ENCODE assay signal across 13 cellular contexts in genomic region chr3:27325419-27325818, GRCh38. TPM values are rescaled to one million over a fixed set of nuclear protein-coding genes. Genes with fewer than 3 reads are reported as not detected.
DNase-seq lines count a peak whose midpoint lies in the region; ATAC-seq, FAIRE-seq and TF ChIP-seq lines count a peak whose summit lies in the region.
"Had no signal": no experiment of that assay in that cellular context is flagged by ENCODE, and none has a peak within 500 bp of the region (broad histone marks: within the 10 kb centered on the region; RNA-seq: fewer than 3 reads in every experiment).

No MANE protein-coding gene starts in this region.

- H3K9me3 Mint-ChIP-seq in activated naive CD4-positive, alpha-beta T cell treated with anti-CD3 and anti-CD28 coated beads for 36 hours = peaks cover 6% of the 10 kb centered on the region
- H3K9me3 Mint-ChIP-seq in stimulated activated naive CD8-positive, alpha-beta T cell treated with anti-CD3 and anti-CD28 coated beads, Interleukin-15, amount 100 ng/mL, for 72 hours = peaks cover 5 to 11% of the 10 kb centered on the region in 2 donors

- DNase-seq in activated naive CD4-positive, alpha-beta T cell treated with anti-CD3 and anti-CD28 coated beads for 36 hours = no peak
- no peak for DNase-seq in stimulated activated naive CD8-positive, alpha-beta T cell treated with anti-CD3 and anti-CD28 coated beads, Interleukin-15, amount 100 ng/mL, for 72 hours
- DNase-seq in GM12891 (ENCODE audit: insufficient read length, low spot score) = no peak
- DNase-seq: activated CD4-positive, alpha-beta T cell treated with anti-CD3 and anti-CD28 coated beads for 36 hours; activated naive CD4-positive, alpha-beta T cell treated with anti-CD3 and anti-CD28 coated beads, Interleukin-2, amount 50 U/mL, for 16 hours; NCI-H774; stimulated activated CD4-positive, alpha-beta T cell treated with anti-CD3 and anti-CD28 coated beads, Interleukin-4, amount 100 ng/mL, for 1 hour had no signal

- intact Hi-C loops in activated naive CD4-positive, alpha-beta T cell treated with anti-CD3 and anti-CD28 coated beads for 36 hours (cut with micrococcal nuclease) = no loop called here

- no peaks in the 10 kb centered on the region for H3K79me2 ChIP-seq in OCI-LY1 (ENCODE audit: insufficient read depth, low read length)

- H4K20me1 ChIP-seq in OCI-LY1 (ENCODE audit: insufficient read depth, low read length) = no peaks in the 10 kb centered on the region

- H3F3A ChIP-seq in OCI-LY1 (ENCODE audit: insufficient read depth, low read length) = no peaks in the 10 kb centered on the region

- FAIRE-seq in GM12891 (lab: Jason Lieb, UNC) = no peak
- FAIRE-seq: colon had no signal

- WGBS in gastroesophageal sphincter (ENCODE audit: low coverage in 1 of 2), 2 donors = no CpG with 5 or more reads among the region's 1 CpG

- H3K27me3 Mint-ChIP-seq in activated naive CD4-positive, alpha-beta T cell treated with anti-CD3 and anti-CD28 coated beads for 36 hours (ENCODE audit: low read depth) = no peaks in the 10 kb centered on the region
- no peaks in the 10 kb centered on the region for H3K27me3 Mint-ChIP-seq in stimulated activated naive CD8-positive, alpha-beta T cell treated with anti-CD3 and anti-CD28 coated beads, Interleukin-15, amount 100 ng/mL, for 72 hours
- H3K27me3 Mint-ChIP-seq: activated CD4-positive, alpha-beta T cell treated with anti-CD3 and anti-CD28 coated beads for 36 hours had no signal

- H3K4me1 ChIP-seq in OCI-LY1 (ENCODE audit: insufficient read depth, low read length, severe bottlenecking) (no peaks in the 10 kb centered on the region), gastroesophageal sphincter (peaks cover 8 to 45% (median 15%) of the 10 kb centered on the region in 3 donors)

- no peak overlapping the region for H3K27ac ChIP-seq in 22Rv1
- no peak overlapping the region for H3K27ac ChIP-seq in OCI-LY1 (ENCODE audit: low read depth, low read length, poor library complexity, severe bottlenecking)
- H3K27ac ChIP-seq in gastroesophageal sphincter = peak overlapping the region; percentile 71 to 78 (median 74)

- TF ChIP-seq EP300 in gastroesophageal sphincter (IDR thresholded peaks at IDR 0.05) = no peak

- H3K4me3 Mint-ChIP-seq in activated naive CD4-positive, alpha-beta T cell treated with anti-CD3 and anti-CD28 coated beads for 36 hours = no peak overlapping the region
- H3K4me3 Mint-ChIP-seq in stimulated activated naive CD8-positive, alpha-beta T cell treated with anti-CD3 and anti-CD28 coated beads, Interleukin-15, amount 100 ng/mL, for 72 hours = no peak overlapping the region
- H3K4me3 Mint-ChIP-seq: activated CD4-positive, alpha-beta T cell treated with anti-CD3 and anti-CD28 coated beads for 36 hours had no signal

- ATAC-seq in GM18867 (IDR thresholded peaks at IDR 0.05; ENCODE audit: unreplicated experiment) (peak; percentile 57), gastroesophageal sphincter (no peak), GM21717 (IDR thresholded peaks at IDR 0.05; ENCODE audit: unreplicated experiment) (no peak)
- no peak for ATAC-seq in stimulated activated naive CD8-positive, alpha-beta T cell treated with anti-CD3 and anti-CD28 coated beads, Interleukin-15, amount 100 ng/mL, for 72 hours
- ATAC-seq: activated CD4-positive, alpha-beta T cell treated with anti-CD3 and anti-CD28 coated beads for 36 hours had no signal

- TF ChIP-seq POLR2A in gastroesophageal sphincter (IDR thresholded peaks at IDR 0.05) = no peak
- no peak for TF ChIP-seq POLR2A in GM12891 (IDR thresholded peaks at IDR 0.05; ENCODE audit: low read depth, low read length)

- CTCF ChIA-PET in activated naive CD4-positive, alpha-beta T cell treated with anti-CD3 and anti-CD28 coated beads for 36 hours (lab: Charles Lee) = interaction anchor here (1.5 kb wide), 1 partner anchor 191 kb away, joined by 3 read pairs; no protein-coding TSS in a partner anchor

- TF ChIP-seq CTCF in 22Rv1 (IDR thresholded peaks at IDR 0.05) (0 out of 2 replicates have a peak, but pooled peaks have one; percentile 21), OCI-LY1 (IDR thresholded peaks at IDR 0.05; ENCODE audit: low read length) (peak; percentile 41), gastroesophageal sphincter (IDR thresholded peaks at IDR 0.05) (no peak)

- H3K27ac Mint-ChIP-seq in activated naive CD4-positive, alpha-beta T cell treated with anti-CD3 and anti-CD28 coated beads for 36 hours = no peak overlapping the region
- H3K27ac Mint-ChIP-seq in stimulated activated naive CD8-positive, alpha-beta T cell treated with anti-CD3 and anti-CD28 coated beads, Interleukin-15, amount 100 ng/mL, for 72 hours = no peak overlapping the region
- H3K27ac Mint-ChIP-seq: activated CD4-positive, alpha-beta T cell treated with anti-CD3 and anti-CD28 coated beads for 36 hours had no signal

- H3K9ac ChIP-seq in OCI-LY1 (ENCODE audit: low read length) = no peak overlapping the region

- H3K9me3 ChIP-seq in OCI-LY1 (ENCODE audit: low read length) (no peaks in the 10 kb centered on the region), gastroesophageal sphincter (no peaks in the 10 kb centered on the region)

- no peaks in the 10 kb centered on the region for H3K36me3 ChIP-seq in OCI-LY1 (ENCODE audit: insufficient read depth, low read length)
- no peaks in the 10 kb centered on the region for H3K36me3 ChIP-seq in gastroesophageal sphincter

- H3K27me3 ChIP-seq in OCI-LY1 (ENCODE audit: insufficient read depth, low read length) = no peaks in the 10 kb centered on the region
- no peaks in the 10 kb centered on the region for H3K27me3 ChIP-seq in gastroesophageal sphincter

- H3K4me3 ChIP-seq in OCI-LY1 (ENCODE audit: low read depth, low read length, poor library complexity, severe bottlenecking) (no peak overlapping the region), gastroesophageal sphincter (no peak overlapping the region)

- H2AFZ ChIP-seq in OCI-LY1 (ENCODE audit: low read length) = no peak overlapping the region

- no peaks in the 10 kb centered on the region for H3K9me2 ChIP-seq in OCI-LY1 (ENCODE audit: low read depth, low read length)

- H3K36me3 Mint-ChIP-seq in activated naive CD4-positive, alpha-beta T cell treated with anti-CD3 and anti-CD28 coated beads for 36 hours (ENCODE audit: low read depth) = no peaks in the 10 kb centered on the region

- no peaks in the 10 kb centered on the region for H3K4me1 Mint-ChIP-seq in activated naive CD4-positive, alpha-beta T cell treated with anti-CD3 and anti-CD28 coated beads for 36 hours (ENCODE audit: low read depth)
- H3K4me1 Mint-ChIP-seq in stimulated activated naive CD8-positive, alpha-beta T cell treated with anti-CD3 and anti-CD28 coated beads, Interleukin-15, amount 100 ng/mL, for 72 hours = no peaks in the 10 kb centered on the region
- H3K4me1 Mint-ChIP-seq: activated CD4-positive, alpha-beta T cell treated with anti-CD3 and anti-CD28 coated beads for 36 hours had no signal

- H3K4me2 ChIP-seq in OCI-LY1 (ENCODE audit: low read length) = no peak overlapping the region

TF ChIP-seq in GM12891, 5 proteins besides CTCF, POLR2A, EP300 and RAD21:
- TF ChIP-seq SPI1 (IDR thresholded peaks at IDR 0.05; ENCODE audit: low read depth, low read length) (no peak), TAF1 (IDR thresholded peaks at IDR 0.05; ENCODE audit: low read depth, low read length) (no peak)

RNA-seq across cellular contexts. Expression of gene NEK10, which starts 43.8 kb away (rescaled TPM):
- 1 to 10 TPM in 3 of 4 donors, under 1 TPM in 1; 0.62 to 2.7 (median 1.5) TPM for total RNA-seq in gastroesophageal sphincter
- total RNA-seq in activated naive CD4-positive, alpha-beta T cell treated with anti-CD3 and anti-CD28 coated beads for 36 hours = under 1 TPM; 0.07 to 0.26 TPM
- polyA plus RNA-seq in GM12891 (2012; ENCODE audit: low read depth, missing spikeins) = 0.09 TPM

Comparison
In these comparisons a context has a peak if more than half of its experiments do, and no peak if none do; other contexts are left out.
1. H3K27ac ChIP-seq: peak in gastroesophageal sphincter (4 of 4); none in 22Rv1 (single experiment) and OCI-LY1 (single experiment).
2. CTCF ChIP-seq: peak in 22Rv1 (single experiment) and OCI-LY1 (single experiment); none in gastroesophageal sphincter (0 of 4).